ENCODE assay signal across 8 cellular contexts in genomic region chr1:38860464-38860816, GRCh38. TPM values are rescaled to one million over a fixed set of nuclear protein-coding genes. Genes with fewer than 3 reads are reported as not detected.
DNase-seq lines count a peak whose midpoint lies in the region; ATAC-seq and TF ChIP-seq lines count a peak whose summit lies in the region.

No MANE protein-coding gene starts in this region.

- peak overlapping the region; percentile 100 for H3K4me2 ChIP-seq in PC-3 (ENCODE audit: low read length)
- H3K4me2 ChIP-seq in parathyroid adenoma (ENCODE audit: low read length) = peak overlapping the region; percentile 82

- peaks cover 4% of the 10 kb centered on the region; the same call in 1 of the 2 replicates for H4K20me1 ChIP-seq in PC-3 (ENCODE audit: low read length)

- H2AFZ ChIP-seq in PC-3 (ENCODE audit: low read length) (peak overlapping the region; percentile 100), parathyroid adenoma (peak overlapping the region; percentile 92)

- CTCF ChIA-PET in PC-3 (lab: Charles Lee) = no interaction called here

- POLR2A ChIA-PET in PC-3 (lab: Charles Lee; ENCODE audit: unreplicated experiment) = no interaction called here

- H3K9me3 ChIP-seq in PC-3 (ENCODE audit: low read length) (no peaks in the 10 kb centered on the region), parathyroid adenoma (ENCODE audit: control insufficient read depth, low read length) (no peaks in the 10 kb centered on the region)

- H3K79me2 ChIP-seq in PC-3 (ENCODE audit: low read length) (peaks cover 16% of the 10 kb centered on the region), parathyroid adenoma (peaks cover 3% of the 10 kb centered on the region)

- H3K27ac ChIP-seq in PC-3 (ENCODE audit: low read length) (no peak overlapping the region), parathyroid adenoma (no peak overlapping the region)

- H3F3A ChIP-seq in PC-3 (ENCODE audit: low read length, unreplicated experiment) = no peaks in the 10 kb centered on the region

- no peaks in the 10 kb centered on the region for H3K27me3 ChIP-seq in PC-3 (ENCODE audit: low read length)
- H3K27me3 ChIP-seq in parathyroid adenoma (ENCODE audit: control insufficient read depth, insufficient read depth, low read length) = no peaks in the 10 kb centered on the region

- peak overlapping the region; percentile 74; the same call in 1 of the 2 replicates for H3K9ac ChIP-seq in PC-3 (ENCODE audit: low read length)
- no peak overlapping the region for H3K9ac ChIP-seq in parathyroid adenoma

- H3K4me3 ChIP-seq in PC-3 (ENCODE audit: low read length) = peak overlapping the region; percentile 95
- H3K4me3 ChIP-seq in epithelial cell of proximal tubule (ENCODE audit: low read depth, low read length) = peak overlapping the region; percentile 83
- peak overlapping the region; percentile 82 for H3K4me3 ChIP-seq in parathyroid adenoma (ENCODE audit: low read depth, low read length)

- no TSS peak for BruUV-seq in PC-3 (replicated peaks; lab: Mats Ljungman, UMichigan)

- H3K36me3 ChIP-seq in PC-3 (ENCODE audit: low read depth, low read length) (peaks cover 16% of the 10 kb centered on the region), parathyroid adenoma (ENCODE audit: control insufficient read depth, insufficient read depth, low read length) (no peaks in the 10 kb centered on the region)

- no peak for TF ChIP-seq CTCF in PC-3 (conservative IDR thresholded peaks at IDR 0.05; ENCODE audit: low read depth, low read length)
- TF ChIP-seq CTCF in epithelial cell of proximal tubule (conservative IDR thresholded peaks at IDR 0.05; ENCODE audit: low read depth, low read length) = no peak
- TF ChIP-seq CTCF in parathyroid adenoma (IDR thresholded peaks at IDR 0.05) = no peak

- H3K9me2 ChIP-seq in PC-3 (replicated peaks; ENCODE audit: low read length) = no peaks in the 10 kb centered on the region

- DNase-seq in EL (peak; percentile 25), PC-3 (no peak), epithelial cell of proximal tubule (ENCODE audit: low read depth) (no peak), SIG-M5 (lab: John Stamatoyannopoulos, UW) (no peak)

- intact Hi-C loops in PC-3 (cut with micrococcal nuclease) = no loop called here

- H3K4me1 ChIP-seq in PC-3 (ENCODE audit: insufficient read depth, low read length) = peaks cover 10% of the 10 kb centered on the region
- no peaks in the 10 kb centered on the region for H3K4me1 ChIP-seq in parathyroid adenoma

- no peak for ATAC-seq in PC-3
- ATAC-seq in GM19395 (IDR thresholded peaks at IDR 0.05; ENCODE audit: unreplicated experiment) = no peak
- ATAC-seq in HG03280 (IDR thresholded peaks at IDR 0.05; ENCODE audit: unreplicated experiment) = no peak
- ATAC-seq in HG02588 (IDR thresholded peaks at IDR 0.05; ENCODE audit: unreplicated experiment) = no peak

RNA-seq across cellular contexts. Expression of gene RRAGC, which starts 0.9 kb away (rescaled TPM):
- 7.0 and 10.0 TPM in 2 replicates for total RNA-seq in PC-3 (2014; rRNA removed)
- total RNA-seq in epithelial cell of proximal tubule = 3.3 and 4.3 TPM in 2 replicates

RNA-seq across cellular contexts. Expression of gene MYCBP, which starts 12.7 kb away (rescaled TPM):
- total RNA-seq in PC-3 (2014; rRNA removed) (16.8 and 20.3 TPM in 2 replicates), epithelial cell of proximal tubule (25.5 and 27.5 TPM in 2 replicates)

RNA-seq across cellular contexts. Expression of gene GJA9, which starts 20.9 kb away (rescaled TPM):
- total RNA-seq in PC-3 (2014; rRNA removed) (0.35 TPM in 1 of 2 replicates, not detected in the other), epithelial cell of proximal tubule (not detected in 2 replicates)
